In genomic region chr12:98592825-98593322, GRCh38 we compare ENCODE assay signal across 1 cellular context.
TF ChIP-seq lines count a peak whose summit lies in the region.

No MANE protein-coding gene starts in this region.

TF ChIP-seq in K562, 482 proteins besides CTCF, POLR2A, EP300 and RAD21 (continued from another document):
- TF ChIP-seq STAT6 (CRISPR knock-in tag; IDR thresholded peaks at IDR 0.05): no peak
- no peak for TF ChIP-seq DLX4 (CRISPR knock-in tag; IDR thresholded peaks at IDR 0.05)
- TF ChIP-seq NR3C1 (CRISPR knock-in tag; IDR thresholded peaks at IDR 0.05): no peak
- no peak for TF ChIP-seq ZNF780A (CRISPR knock-in tag; IDR thresholded peaks at IDR 0.05)
- peak; percentile 46; the same call in 1 of the 2 replicates for TF ChIP-seq CREB3L1 (IDR thresholded peaks at IDR 0.05; ENCODE audit: borderline replicate concordance, low read depth)
- TF ChIP-seq CBFA2T3 (IDR thresholded peaks at IDR 0.05): peak; percentile 22; the same call in 1 of the 2 replicates
- TF ChIP-seq ZNF785 (CRISPR knock-in tag; IDR thresholded peaks at IDR 0.05): no peak
- no peak for TF ChIP-seq ZNF696 (CRISPR knock-in tag; conservative IDR thresholded peaks at IDR 0.05)
- TF ChIP-seq CSDE1 (IDR thresholded peaks at IDR 0.05): no peak
- TF ChIP-seq RBFOX2 (IDR thresholded peaks at IDR 0.05; ENCODE audit: low read depth, low read length): no peak
- TF ChIP-seq TRIM24 (IDR thresholded peaks at IDR 0.05): no peak
- no peak for TF ChIP-seq PURB (CRISPR knock-in tag; IDR thresholded peaks at IDR 0.05; ENCODE audit: low read depth)
- TF ChIP-seq ZNF316 (IDR thresholded peaks at IDR 0.05): no peak
- TF ChIP-seq ZFP36 (IDR thresholded peaks at IDR 0.05; ENCODE audit: low read depth, low read length, partially characterized antibody): no peak
- no peak for TF ChIP-seq KAT2B (IDR thresholded peaks at IDR 0.05; ENCODE audit: low read depth, low read length)
- TF ChIP-seq CEBPB (tag; IDR thresholded peaks at IDR 0.05): peak; percentile 86
- TF ChIP-seq SIN3B (IDR thresholded peaks at IDR 0.05; ENCODE audit: low read depth): no peak
- TF ChIP-seq SREBF1 (IDR thresholded peaks at IDR 0.05; ENCODE audit: borderline replicate concordance, low read depth, low read length): no peak
- TF ChIP-seq MBD1 (CRISPR knock-in tag; IDR thresholded peaks at IDR 0.05): no peak
- no peak for TF ChIP-seq CAMTA2 (CRISPR knock-in tag; conservative IDR thresholded peaks at IDR 0.05)
- no peak for TF ChIP-seq TCF3 (CRISPR knock-in tag; IDR thresholded peaks at IDR 0.05)
- TF ChIP-seq MLLT1 (IDR thresholded peaks at IDR 0.05): no peak
- no peak for TF ChIP-seq L3MBTL2 (IDR thresholded peaks at IDR 0.05)
- TF ChIP-seq NFXL1 (CRISPR knock-in tag; IDR thresholded peaks at IDR 0.05): no peak
- TF ChIP-seq E2F6 (IDR thresholded peaks at IDR 0.05; ENCODE audit: borderline replicate concordance in 1 of 2, extremely low read depth in 1 of 2, insufficient read depth in 1 of 2, insufficient read length in 1 of 2, low read depth in 1 of 2, low read length in 1 of 2, poor library complexity in 1 of 2, severe bottlenecking in 1 of 2): no peak
- TF ChIP-seq THRA (IDR thresholded peaks at IDR 0.05): no peak
- TF ChIP-seq CGGBP1 (CRISPR knock-in tag; IDR thresholded peaks at IDR 0.05): no peak
- no peak for TF ChIP-seq KDM4B (IDR thresholded peaks at IDR 0.05; ENCODE audit: borderline replicate concordance in 2 of 2, low read depth in 1 of 2)
- TF ChIP-seq SIX5 (IDR thresholded peaks at IDR 0.05; ENCODE audit: borderline replicate concordance in 1 of 2, insufficient read depth in 1 of 2, low read depth in 1 of 2, low read length in 2 of 2): no peak
- no peak for TF ChIP-seq ZNF77 (CRISPR knock-in tag; IDR thresholded peaks at IDR 0.05)
- no peak for TF ChIP-seq ARHGAP35 (IDR thresholded peaks at IDR 0.05; ENCODE audit: partially characterized antibody)
- no peak for TF ChIP-seq NCOR1 (IDR thresholded peaks at IDR 0.05)
- TF ChIP-seq LCOR (CRISPR knock-in tag; IDR thresholded peaks at IDR 0.05): no peak
- no peak for TF ChIP-seq BRF1 (IDR thresholded peaks at IDR 0.05; ENCODE audit: borderline replicate concordance, extremely low read depth, insufficient read length)
- no peak for TF ChIP-seq ADNP (tag; IDR thresholded peaks at IDR 0.05)
- no peak for TF ChIP-seq PHF20 (IDR thresholded peaks at IDR 0.05; ENCODE audit: partially characterized antibody)
- peak; percentile 12; the same call in 1 of the 2 replicates for TF ChIP-seq HES1 (IDR thresholded peaks at IDR 0.05; ENCODE audit: low read depth)
- TF ChIP-seq HMBOX1 (IDR thresholded peaks at IDR 0.05): no peak
- no peak for TF ChIP-seq ILF3 (IDR thresholded peaks at IDR 0.05; ENCODE audit: borderline replicate concordance)
- TF ChIP-seq POLR2B (IDR thresholded peaks at IDR 0.05; ENCODE audit: low read depth, partially characterized antibody): no peak
TF ChIP-seq in K562: peak in this region for 29.
